32 cellular contexts compared by ENCODE assay signal in genomic region chr10:48234807-48235206, GRCh38. TPM values are rescaled to one million over a fixed set of nuclear protein-coding genes. Genes with fewer than 3 reads are reported as not detected.
"Had no signal": no experiment of that assay in that cellular context is flagged by ENCODE, and none has a peak within 500 bp of the region (broad histone marks: within the 10 kb centered on the region; RNA-seq: fewer than 3 reads in every experiment).

No MANE protein-coding gene starts in this region.

- H3K4me1 Mint-ChIP-seq: immature natural killer cell; mesothelial cell of epicardium; naive B cell; natural killer cell; stimulated activated naive CD8-positive, alpha-beta T cell treated with anti-CD3 and anti-CD28 coated beads, Interleukin-15, amount 100 ng/mL, for 72 hours had no signal

- H3K36me3 ChIP-seq: neural progenitor cell, neutrophil, right lobe of liver, tibial nerve, upper lobe of left lung, vagina had no signal

- H2AFZ ChIP-seq: neural progenitor cell, parathyroid adenoma had no signal

- H3K4me2 ChIP-seq: neural progenitor cell, smooth muscle cell had no signal

- H3K36me3 Mint-ChIP-seq: immature natural killer cell; mesothelial cell of epicardium; naive B cell; natural killer cell; neural progenitor cell; stimulated activated memory B cell treated with anti-CD40 and anti-IgM and Interleukin-4, amounts not matched to agents 10 μg/mL and 1 μg/mL and 100 μg/mL, for 72 hours had no signal

- H3K27ac ChIP-seq: neural progenitor cell, neutrophil, parathyroid adenoma, psoas muscle, right lobe of liver, tibial nerve, upper lobe of left lung, vagina had no signal

- H3K27me3 ChIP-seq: neural progenitor cell, right lobe of liver, tibial nerve, upper lobe of left lung, vagina had no signal

- H3K9ac ChIP-seq: neural progenitor cell, parathyroid adenoma had no signal

- H3K4me3 ChIP-seq: lung, neural progenitor cell, psoas muscle, right lobe of liver, smooth muscle cell, tibial nerve, upper lobe of left lung, vagina had no signal

- DNase-seq: hypothalamus; immature natural killer cell; mesendoderm; naive B cell; natural killer cell; nephron progenitor cell; occipital lobe; psoas muscle; right lobe of liver; stimulated activated CD4-positive, alpha-beta T cell treated with anti-CD3 and anti-CD28 coated beads, Interleukin-1b, Interleukin-23, amount 100 ng/mL, for 48 hours; stimulated activated CD4-positive, alpha-beta T cell treated with anti-CD3 and anti-CD28 coated beads, Interleukin-2, amount 100 ng/mL, for 48 hours; stimulated activated CD4-positive, alpha-beta T cell treated with anti-CD3 and anti-CD28 coated beads, Interleukin-4, amount 100 ng/mL, for 4 hours; stimulated activated CD8-positive, alpha-beta memory T cell treated with anti-CD3 and anti-CD28 coated beads, Interleukin-4, amount 100 ng/mL, for 48 hours; stimulated activated naive CD4-positive, alpha-beta T cell treated with Interleukin-2 at 50 U/mL for 16 hours; stimulated activated naive CD8-positive, alpha-beta T cell treated with anti-CD3 and anti-CD28 coated beads, Interleukin-15, amount 100 ng/mL, for 72 hours; substantia nigra had no signal

- FAIRE-seq: islet of Langerhans had no signal

- H3K9me3 Mint-ChIP-seq: immature natural killer cell; mesothelial cell of epicardium; natural killer cell; nephron progenitor cell; neural progenitor cell; stimulated activated memory B cell treated with anti-CD40 and anti-IgM and Interleukin-4, amounts not matched to agents 10 μg/mL and 1 μg/mL and 100 μg/mL, for 72 hours; stimulated activated naive CD8-positive, alpha-beta T cell treated with anti-CD3 and anti-CD28 coated beads, Interleukin-15, amount 100 ng/mL, for 72 hours had no signal

- H3K4me1 ChIP-seq: parathyroid adenoma, psoas muscle, right lobe of liver, tibial nerve, upper lobe of left lung, vagina had no signal

- H3K27ac Mint-ChIP-seq: immature natural killer cell; mesothelial cell of epicardium; natural killer cell; stimulated activated memory B cell treated with anti-CD40 and anti-IgM and Interleukin-4, amounts not matched to agents 10 μg/mL and 1 μg/mL and 100 μg/mL, for 72 hours had no signal

- H3K4me3 Mint-ChIP-seq: immature natural killer cell; mesothelial cell of epicardium; natural killer cell; nephron progenitor cell; neural progenitor cell; stimulated activated memory B cell treated with anti-CD40 and anti-IgM and Interleukin-4, amounts not matched to agents 10 μg/mL and 1 μg/mL and 100 μg/mL, for 72 hours; stimulated activated naive CD8-positive, alpha-beta T cell treated with anti-CD3 and anti-CD28 coated beads, Interleukin-15, amount 100 ng/mL, for 72 hours had no signal

- H3K9me3 ChIP-seq: neutrophil, psoas muscle, right lobe of liver, tibial nerve, upper lobe of left lung, vagina had no signal

- ATAC-seq: natural killer cell; psoas muscle; right lobe of liver; stimulated activated naive CD8-positive, alpha-beta T cell treated with anti-CD3 and anti-CD28 coated beads, Interleukin-15, amount 100 ng/mL, for 72 hours had no signal

- H3K79me2 ChIP-seq: parathyroid adenoma had no signal

RNA-seq across cellular contexts. Expression of gene FRMPD2, which starts 39.7 kb away (rescaled TPM):
- total RNA-seq: mononuclear cell, osteocyte, posterior vena cava, psoas muscle, right lobe of liver, skeletal muscle tissue, smooth muscle cell, vagina had no signal
- polyA plus RNA-seq: immature natural killer cell, liver had no signal
